ENCODE assay signal across 26 cellular contexts in the genomic region with DNA sequence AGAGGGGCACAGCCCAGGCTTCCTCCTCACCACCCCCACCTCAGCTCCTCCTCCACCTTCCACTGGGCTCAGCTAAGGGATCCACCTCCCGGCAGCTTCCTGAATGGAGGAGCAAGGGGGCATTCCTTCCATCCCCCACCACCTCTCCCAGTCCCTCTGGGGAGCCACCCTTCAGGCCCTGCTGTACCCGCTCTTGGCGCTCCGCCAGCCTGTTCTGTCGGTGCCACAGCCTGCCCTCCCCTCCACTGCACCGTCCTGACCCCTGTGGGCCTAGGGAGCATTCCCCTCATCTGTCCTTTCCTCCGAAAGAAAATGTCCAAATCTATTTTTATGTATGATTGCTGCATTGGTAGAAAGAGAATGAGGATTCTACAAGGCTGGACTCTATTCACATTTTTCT. TPM values are rescaled to one million over a fixed set of nuclear protein-coding genes. Genes with fewer than 3 reads are reported as not detected.
"Had no signal": no experiment of that assay in that cellular context is flagged by ENCODE, and none has a peak within 500 bp of the region (broad histone marks: within the 10 kb centered on the region; RNA-seq: fewer than 3 reads in every experiment).

No MANE protein-coding gene starts in this region.

- H3K27me3 Mint-ChIP-seq: activated CD4-positive, alpha-beta memory T cell treated with anti-CD3 and anti-CD28 coated beads, Interleukin-2, amount 10 ng/mL, durations not matched to agents 7 days and 5 days; activated CD4-positive, alpha-beta T cell treated with anti-CD3 and anti-CD28 coated beads, Interleukin-2, amount 10 ng/mL, durations not matched to agents 7 days and 5 days; activated naive CD8-positive, alpha-beta T cell; activated T-helper 17 cell treated with anti-CD3 and anti-CD28 coated beads, Interleukin-2, amount 50 U/mL, for 72 hours; brain; central memory CD8-positive, alpha-beta T cell had no signal

- H3K36me3 Mint-ChIP-seq: activated naive CD8-positive, alpha-beta T cell had no signal

- H3K36me3 ChIP-seq: SJSA1 had no signal

- H3K4me1 Mint-ChIP-seq: activated CD4-positive, alpha-beta memory T cell treated with anti-CD3 and anti-CD28 coated beads, Interleukin-2, amount 10 ng/mL, durations not matched to agents 7 days and 5 days; activated CD4-positive, alpha-beta T cell treated with anti-CD3 and anti-CD28 coated beads, Interleukin-2, amount 10 ng/mL, durations not matched to agents 7 days and 5 days; brain; central memory CD8-positive, alpha-beta T cell had no signal

- ATAC-seq: PC-3, SK-N-SH treated with all-trans-retinoic acid at 6 μM for 48 hours had no signal

- H3K27ac ChIP-seq: SJSA1 had no signal

- H3K9me3 Mint-ChIP-seq: activated CD4-positive, alpha-beta memory T cell treated with anti-CD3 and anti-CD28 coated beads, Interleukin-2, amount 10 ng/mL, durations not matched to agents 7 days and 5 days; activated CD4-positive, alpha-beta T cell treated with anti-CD3 and anti-CD28 coated beads, Interleukin-2, amount 10 ng/mL, durations not matched to agents 7 days and 5 days; activated naive CD4-positive, alpha-beta T cell treated with anti-CD3 and anti-CD28 coated beads for 36 hours; activated T-helper 17 cell treated with anti-CD3 and anti-CD28 coated beads, Interleukin-2, amount 50 U/mL, for 72 hours; brain; central memory CD8-positive, alpha-beta T cell; T-helper 1 cell treated with Interleukin-12 subunit alpha and Interleukin-12 subunit beta and Interleukin-4 antibody, amounts not matched to agents 30 μg/mL and 1 μg/mL, for 36 hours had no signal

- H3K27ac Mint-ChIP-seq: activated CD4-positive, alpha-beta memory T cell treated with anti-CD3 and anti-CD28 coated beads, Interleukin-2, amount 10 ng/mL, durations not matched to agents 7 days and 5 days; activated CD4-positive, alpha-beta T cell treated with anti-CD3 and anti-CD28 coated beads, Interleukin-2, amount 10 ng/mL, durations not matched to agents 7 days and 5 days; activated naive CD4-positive, alpha-beta T cell treated with anti-CD3 and anti-CD28 coated beads for 36 hours; activated naive CD8-positive, alpha-beta T cell; activated T-helper 17 cell treated with anti-CD3 and anti-CD28 coated beads, Interleukin-2, amount 50 U/mL, for 72 hours; T-helper 1 cell treated with Interleukin-12 subunit alpha and Interleukin-12 subunit beta and Interleukin-4 antibody, amounts not matched to agents 30 μg/mL and 1 μg/mL, for 36 hours had no signal

- H3K4me3 Mint-ChIP-seq: activated CD4-positive, alpha-beta memory T cell treated with anti-CD3 and anti-CD28 coated beads, Interleukin-2, amount 10 ng/mL, durations not matched to agents 7 days and 5 days; activated CD4-positive, alpha-beta T cell treated with anti-CD3 and anti-CD28 coated beads, Interleukin-2, amount 10 ng/mL, durations not matched to agents 7 days and 5 days; activated naive CD4-positive, alpha-beta T cell treated with anti-CD3 and anti-CD28 coated beads for 36 hours; activated naive CD8-positive, alpha-beta T cell; activated T-helper 17 cell treated with anti-CD3 and anti-CD28 coated beads, Interleukin-2, amount 50 U/mL, for 72 hours; brain; central memory CD8-positive, alpha-beta T cell; T-helper 1 cell treated with Interleukin-12 subunit alpha and Interleukin-12 subunit beta and Interleukin-4 antibody, amounts not matched to agents 30 μg/mL and 1 μg/mL, for 36 hours had no signal

- H3K4me1 ChIP-seq: SJSA1 had no signal

- H3K9me3 ChIP-seq: SJSA1 had no signal

- DNase-seq: activated CD4-positive, alpha-beta memory T cell treated with anti-CD3 and anti-CD28 coated beads, Interleukin-2, amount 10 ng/mL, durations not matched to agents 7 days and 5 days; activated CD4-positive, alpha-beta T cell treated with anti-CD3 and anti-CD28 coated beads, Interleukin-2, amount 10 ng/mL, durations not matched to agents 7 days and 5 days; activated CD4-positive, CD25-positive, alpha-beta regulatory T cell; activated gamma-delta T cell; activated T-cell treated with anti-CD3 and anti-CD28 coated beads for 4 hours; amygdala; KG1; NCI-H1092; NCI-H1417; NCI-H1930; NCI-H2107; NCI-H446 treated with DMSO at 0.1 percent for 48 hours; NCI-H524 treated with DMSO at 0.1 percent for 48 hours; NCI-H82; PC-3; SHP77; SW 1271 had no signal

- H3K4me3 ChIP-seq: SJSA1 had no signal

RNA-seq across cellular contexts. Expression of gene KIF1A, which starts 59.9 kb away (rescaled TPM):
- total RNA-seq: MCF 10A, PC-3, SJSA1 had no signal
